In genomic region chr1:41598325-41598724, GRCh38 we compare ENCODE assay signal across 27 cellular contexts.
A peak's percentile ranks its signal among the peaks of the same experiment; 100 is the strongest.
DNase-seq lines count a peak whose midpoint lies in the region; ATAC-seq, FAIRE-seq and TF ChIP-seq lines count a peak whose summit lies in the region.
"Had no signal": no experiment of that assay in that cellular context is flagged by ENCODE, and none has a peak within 500 bp of the region (broad histone marks: within the 10 kb centered on the region; RNA-seq: fewer than 3 reads in every experiment).

No MANE protein-coding gene starts in this region.

- TF ChIP-seq POLR2A in GM12891 (IDR thresholded peaks at IDR 0.05; ENCODE audit: low read depth, low read length), result no peak

- H3K36me3 Mint-ChIP-seq in activated T-cell treated with anti-CD3 and anti-CD28 coated beads, Interleukin-2, amount 50 U/mL, for 24 hours (ENCODE audit: low read depth), result peaks cover 76% of the 10 kb centered on the region
- peaks cover 13% of the 10 kb centered on the region for H3K36me3 Mint-ChIP-seq in activated T-cell treated with anti-CD3 and anti-CD28 coated beads, Interleukin-2, amount 50 U/mL, for 4 hours (ENCODE audit: insufficient read depth)
- H3K36me3 Mint-ChIP-seq in CD4-positive, CD25-positive, alpha-beta regulatory T cell, result no peaks in the 10 kb centered on the region
- H3K36me3 Mint-ChIP-seq in osteocyte (ENCODE audit: unreplicated experiment), result no peaks in the 10 kb centered on the region
- H3K36me3 Mint-ChIP-seq: CD8-positive, alpha-beta T cell had no signal

- peak; percentile 50 for FAIRE-seq in GM12891 (lab: Jason Lieb, UNC)
- FAIRE-seq: A549, GM12878, H1, RCC 7860 had no signal

- no peaks in the 10 kb centered on the region for H3K27me3 ChIP-seq in CD4-positive, CD25-positive, alpha-beta regulatory T cell (ENCODE audit: control insufficient read depth, insufficient read depth, low read length)
- H3K27me3 ChIP-seq: MG63 had no signal

- no peaks in the 10 kb centered on the region for H3K36me3 ChIP-seq in CD4-positive, CD25-positive, alpha-beta regulatory T cell (ENCODE audit: control insufficient read depth, insufficient read depth, low read length)
- H3K36me3 ChIP-seq: MG63 had no signal

- no peak overlapping the region for H3K4me3 ChIP-seq in CD4-positive, CD25-positive, alpha-beta regulatory T cell (ENCODE audit: low read depth, low read length)
- H3K4me3 ChIP-seq: A549, GM12878, MG63 had no signal

- H3K9me3 Mint-ChIP-seq in activated T-cell treated with anti-CD3 and anti-CD28 coated beads, Interleukin-2, amount 50 U/mL, for 24 hours, result peaks cover 6% of the 10 kb centered on the region
- H3K9me3 Mint-ChIP-seq in activated T-cell treated with anti-CD3 and anti-CD28 coated beads, Interleukin-2, amount 50 U/mL, for 4 hours, result no peaks in the 10 kb centered on the region
- H3K9me3 Mint-ChIP-seq in CD4-positive, CD25-positive, alpha-beta regulatory T cell, result peaks cover 0 to 5% (median 2%) of the 10 kb centered on the region in 7 donors
- H3K9me3 Mint-ChIP-seq in osteocyte (ENCODE audit: unreplicated experiment), result peaks cover 16% of the 10 kb centered on the region

- H3K27ac Mint-ChIP-seq in activated T-cell treated with anti-CD3 and anti-CD28 coated beads, Interleukin-2, amount 50 U/mL, for 24 hours, result peak overlapping the region; percentile 9
- H3K27ac Mint-ChIP-seq in CD4-positive, CD25-positive, alpha-beta regulatory T cell, result peak overlapping the region in 2 of 3 donors; percentile 0 to 30
- no peak overlapping the region for H3K27ac Mint-ChIP-seq in osteocyte (ENCODE audit: unreplicated experiment)
- H3K27ac Mint-ChIP-seq: CD8-positive, alpha-beta T cell had no signal

- peaks cover 0 to 3% of the 10 kb centered on the region in 2 experiments for H3K9me3 ChIP-seq in CD4-positive, CD25-positive, alpha-beta regulatory T cell (ENCODE audit: control insufficient read depth in 2 of 2, low read length in 2 of 2)
- H3K9me3 ChIP-seq: Caco-2, MG63 had no signal

- H3K4me1 Mint-ChIP-seq in activated T-cell treated with anti-CD3 and anti-CD28 coated beads, Interleukin-2, amount 50 U/mL, for 24 hours (ENCODE audit: low read depth), result peaks cover 64% of the 10 kb centered on the region
- peaks cover 37% of the 10 kb centered on the region for H3K4me1 Mint-ChIP-seq in activated T-cell treated with anti-CD3 and anti-CD28 coated beads, Interleukin-2, amount 50 U/mL, for 4 hours (ENCODE audit: low read depth)
- peaks cover 0 to 8% (median under 1%) of the 10 kb centered on the region in 4 donors for H3K4me1 Mint-ChIP-seq in CD4-positive, CD25-positive, alpha-beta regulatory T cell
- H3K4me1 Mint-ChIP-seq in osteocyte (ENCODE audit: unreplicated experiment), result no peaks in the 10 kb centered on the region

- H3K4me3 Mint-ChIP-seq in activated T-cell treated with anti-CD3 and anti-CD28 coated beads, Interleukin-2, amount 50 U/mL, for 24 hours, result no peak overlapping the region
- no peak overlapping the region for H3K4me3 Mint-ChIP-seq in activated T-cell treated with anti-CD3 and anti-CD28 coated beads, Interleukin-2, amount 50 U/mL, for 4 hours
- no peak overlapping the region for H3K4me3 Mint-ChIP-seq in CD4-positive, CD25-positive, alpha-beta regulatory T cell
- no peak overlapping the region for H3K4me3 Mint-ChIP-seq in osteocyte (ENCODE audit: unreplicated experiment)
- H3K4me3 Mint-ChIP-seq: CD8-positive, alpha-beta T cell had no signal

- no peaks in the 10 kb centered on the region for H3K27me3 Mint-ChIP-seq in activated T-cell treated with anti-CD3 and anti-CD28 coated beads, Interleukin-2, amount 50 U/mL, for 24 hours
- no peaks in the 10 kb centered on the region for H3K27me3 Mint-ChIP-seq in activated T-cell treated with anti-CD3 and anti-CD28 coated beads, Interleukin-2, amount 50 U/mL, for 4 hours (ENCODE audit: low read depth)
- H3K27me3 Mint-ChIP-seq in CD4-positive, CD25-positive, alpha-beta regulatory T cell, result no peaks in the 10 kb centered on the region
- no peaks in the 10 kb centered on the region for H3K27me3 Mint-ChIP-seq in osteocyte (ENCODE audit: unreplicated experiment)

- DNase-seq in activated T-cell treated with anti-CD3 and anti-CD28 coated beads, Interleukin-2, amount 50 U/mL, for 24 hours, result no peak
- no peak for DNase-seq in activated T-cell treated with anti-CD3 and anti-CD28 coated beads, Interleukin-2, amount 50 U/mL, for 4 hours
- DNase-seq in CD4-positive, CD25-positive, alpha-beta regulatory T cell, result no peak
- DNase-seq in GM12891 (ENCODE audit: insufficient read length, low spot score) (no peak), osteocyte (ENCODE audit: extremely low spot score, unreplicated experiment) (peak; percentile 17)
- DNase-seq in stimulated activated CD4-positive, alpha-beta T cell treated with anti-CD3 and anti-CD28 coated beads, Interleukin-2, amount 100 ng/mL, for 48 hours, result no peak
- DNase-seq: C1 segment of cervical spinal cord, Caco-2, EL, GDM1, HCEC 1CT, KBM-7, MG63, NCI-H1105 treated with DMSO at 0.1 percent for 48 hours, NCI-H146, NCI-H1930, NCI-H2107, NCI-H446, NCI-H524 treated with DMSO at 0.1 percent for 48 hours, NCI-H774, SIG-M5 had no signal

- no peak for ATAC-seq in activated T-cell treated with anti-CD3 and anti-CD28 coated beads, Interleukin-2, amount 50 U/mL, for 4 hours
- no peak for ATAC-seq in CD4-positive, CD25-positive, alpha-beta regulatory T cell (ENCODE audit: low read depth in 2 of 2)
- ATAC-seq in GM21619 (IDR thresholded peaks at IDR 0.05; ENCODE audit: unreplicated experiment), result no peak
- ATAC-seq: A549; CD8-positive, alpha-beta T cell; GM12878 had no signal

- no peak overlapping the region for H3K27ac ChIP-seq in CD4-positive, CD25-positive, alpha-beta regulatory T cell (ENCODE audit: insufficient read depth, low read length, poor library complexity, severe bottlenecking)
- H3K27ac ChIP-seq: A549 had no signal

- no peaks in the 10 kb centered on the region for H3K4me1 ChIP-seq in CD4-positive, CD25-positive, alpha-beta regulatory T cell (ENCODE audit: control insufficient read depth, insufficient read depth, low read length, poor library complexity, severe bottlenecking)
- H3K4me1 ChIP-seq: A549, Caco-2 had no signal

- TF ChIP-seq CTCF in osteocyte (IDR thresholded peaks at IDR 0.05), result no peak

TF ChIP-seq in GM12891, 5 proteins besides CTCF, POLR2A, EP300 and RAD21:
- TF ChIP-seq PAX5 (IDR thresholded peaks at IDR 0.05; ENCODE audit: insufficient read depth, low read length, severe bottlenecking) (no peak), POU2F2 (IDR thresholded peaks at IDR 0.05; ENCODE audit: low read depth, low read length) (no peak), TAF1 (IDR thresholded peaks at IDR 0.05; ENCODE audit: low read depth, low read length) (no peak), POLR2AphosphoS5 (IDR thresholded peaks at IDR 0.05; ENCODE audit: low read depth, low read length) (no peak), SPI1 (IDR thresholded peaks at IDR 0.05; ENCODE audit: low read depth, low read length) (no peak)
